In the genomic region with DNA sequence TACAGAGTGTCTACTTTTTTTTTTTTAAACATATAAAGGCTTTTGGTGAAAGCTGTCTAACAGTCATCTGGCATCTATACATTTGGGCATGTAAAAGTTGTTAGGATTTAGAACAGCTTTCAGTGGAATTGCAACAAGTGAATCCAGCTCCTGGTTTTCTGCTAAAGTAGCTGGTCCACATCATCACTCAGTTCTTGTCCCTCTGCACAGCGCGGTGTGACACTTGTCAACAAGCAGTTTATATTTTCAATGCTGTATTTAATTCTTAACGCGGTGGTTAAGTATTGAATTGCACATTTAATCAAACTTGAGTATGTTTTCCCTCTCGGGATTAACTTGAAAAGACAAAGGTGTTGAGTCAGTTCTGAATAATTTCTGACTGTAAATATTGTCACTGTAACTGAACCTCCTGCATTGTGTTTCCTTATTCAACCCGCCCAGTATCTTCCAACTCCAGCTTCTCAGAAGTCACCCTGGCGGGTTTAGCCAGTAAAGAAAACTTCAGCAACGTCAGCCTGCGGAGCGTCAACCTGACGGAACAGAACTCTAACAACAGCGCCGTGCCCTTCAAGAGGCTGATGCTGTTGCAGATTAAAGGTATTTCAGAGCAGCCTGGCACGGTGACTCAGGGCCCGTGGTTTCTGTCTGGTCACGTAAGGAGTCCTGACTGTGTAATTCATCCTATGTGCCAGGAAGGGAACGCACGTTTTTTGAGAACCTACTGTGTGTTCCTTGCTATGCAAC, we compare ENCODE assay signal across 8 cellular contexts.
DNase-seq lines count a peak whose midpoint lies in the region; ATAC-seq and TF ChIP-seq lines count a peak whose summit lies in the region.
"Not testable (repeated sequence)": the region's sequence is repeated elsewhere in the genome, so short reads cannot be mapped to it uniquely, and the experiment has no call there.

No MANE protein-coding gene starts in this region.

- peak; percentile 95 for ATAC-seq in T-helper 17 cell

- H3K27ac Mint-ChIP-seq in CD4-positive, alpha-beta memory T cell = peak overlapping the region; percentile 70 to 93 (median 87)
- peak overlapping the region; percentile 96 for H3K27ac Mint-ChIP-seq in T-helper 17 cell
- peak overlapping the region; percentile 92 for H3K27ac Mint-ChIP-seq in activated naive CD4-positive, alpha-beta T cell treated with anti-CD3 and anti-CD28 coated beads, Interleukin-2, amount 50 U/mL, for 24 hours

- peaks cover 34 to 59% (median 47%) of the 10 kb centered on the region in 4 donors for H3K4me1 Mint-ChIP-seq in CD4-positive, alpha-beta memory T cell
- H3K4me1 Mint-ChIP-seq in T-helper 17 cell = peaks cover 39% of the 10 kb centered on the region
- H3K4me1 Mint-ChIP-seq in activated naive CD4-positive, alpha-beta T cell treated with anti-CD3 and anti-CD28 coated beads, Interleukin-2, amount 50 U/mL, for 24 hours = peaks cover 58% of the 10 kb centered on the region

- DNase-seq in CD4-positive, alpha-beta memory T cell = peak; percentile 50 to 80 (median 52)
- DNase-seq in LoVo (ENCODE audit: low spot score) = peak; percentile 46
- DNase-seq in T-helper 17 cell = peak in 2 of 3 donors; percentile 28 to 43
- peak; percentile 47 to 69 for DNase-seq in activated CD8-positive, alpha-beta memory T cell treated with anti-CD3 and anti-CD28 coated beads for 4 hours (ENCODE audit: low read depth in 2 of 2)
- not testable (repeated sequence) for DNase-seq in esophagus squamous epithelium (lab: John Stamatoyannopoulos, UW)
- peak; percentile 73 for DNase-seq in osteoblast (ENCODE audit: insufficient read length, low spot score, missing footprints)
- DNase-seq in stimulated activated CD8-positive, alpha-beta memory T cell treated with anti-CD3 and anti-CD28 coated beads, Interleukin-12 subunit alpha, Interleukin-12 subunit beta, amount 100 ng/mL, for 4 hours (ENCODE audit: low read depth) = peak; percentile 51

- peak overlapping the region; percentile 54 for H2AFZ ChIP-seq in osteoblast (ENCODE audit: low read length)

- H3K4me2 ChIP-seq in osteoblast (ENCODE audit: insufficient read depth, low read length) = peak overlapping the region; percentile 58

- H3K4me1 ChIP-seq in CD4-positive, alpha-beta memory T cell (ENCODE audit: insufficient read depth, low read length) = peaks cover 54% of the 10 kb centered on the region
- H3K4me1 ChIP-seq in esophagus squamous epithelium (peaks cover 0 to 11% (median 0%) of the 10 kb centered on the region in 3 donors), osteoblast (ENCODE audit: insufficient read depth, low read length) (peaks cover 27% of the 10 kb centered on the region)

- peak overlapping the region; percentile 59 to 90 (median 78) for H3K4me3 Mint-ChIP-seq in CD4-positive, alpha-beta memory T cell
- H3K4me3 Mint-ChIP-seq in T-helper 17 cell = peak overlapping the region; percentile 68
- peak overlapping the region; percentile 75 for H3K4me3 Mint-ChIP-seq in activated naive CD4-positive, alpha-beta T cell treated with anti-CD3 and anti-CD28 coated beads, Interleukin-2, amount 50 U/mL, for 24 hours

- not testable (repeated sequence) for H3K9me3 Mint-ChIP-seq in CD4-positive, alpha-beta memory T cell; activated naive CD4-positive, alpha-beta T cell treated with anti-CD3 and anti-CD28 coated beads, Interleukin-2, amount 50 U/mL, for 24 hours

- 28 to 57% methylated on average over 18 of the region's 18 CpGs for WGBS in esophagus squamous epithelium, 2 donors

- not testable (repeated sequence) for H3K27me3 Mint-ChIP-seq in CD4-positive, alpha-beta memory T cell; T-helper 17 cell; activated naive CD4-positive, alpha-beta T cell treated with anti-CD3 and anti-CD28 coated beads, Interleukin-2, amount 50 U/mL, for 24 hours

- not testable (repeated sequence) for H3K36me3 ChIP-seq in CD4-positive, alpha-beta memory T cell (ENCODE audit: insufficient read depth, low read length); esophagus squamous epithelium; osteoblast (ENCODE audit: insufficient read depth, low read length)

- H3K9me3 ChIP-seq in CD4-positive, alpha-beta memory T cell (ENCODE audit: control insufficient read depth in 1 of 2, low read length in 2 of 2); T-helper 17 cell (ENCODE audit: control insufficient read depth, low read length, poor library complexity, severe bottlenecking); esophagus squamous epithelium; osteoblast (ENCODE audit: low read depth, low read length): not testable (repeated sequence)

- not testable (repeated sequence) for H3K27ac ChIP-seq in CD4-positive, alpha-beta memory T cell (ENCODE audit: low read depth, low read length)
- peak overlapping the region; percentile 38 to 63 (median 50) for H3K27ac ChIP-seq in esophagus squamous epithelium
- H3K27ac ChIP-seq in osteoblast (ENCODE audit: low read depth, low read length) = peak overlapping the region; percentile 60

- not testable (repeated sequence) for H3K27me3 ChIP-seq in CD4-positive, alpha-beta memory T cell (ENCODE audit: insufficient read depth, low read length); esophagus squamous epithelium; osteoblast (ENCODE audit: insufficient read depth, low read length)

- CTCF ChIA-PET in CD4-positive, alpha-beta memory T cell (lab: Charles Lee; ENCODE audit: partially characterized antibody) = interaction anchor here (1.1 to 15.1 kb wide), 6 partner anchors 9 to 1234 kb away, joined by 3 to 279 read pairs (median 6); no protein-coding TSS in a partner anchor

- peak overlapping the region in 1 of 2 donors; percentile 24 for H3K4me3 ChIP-seq in CD4-positive, alpha-beta memory T cell (ENCODE audit: low read length in 2 of 2)
- not testable (repeated sequence) for H3K4me3 ChIP-seq in esophagus squamous epithelium; osteoblast (ENCODE audit: insufficient read depth, low read length)

- TF ChIP-seq POLR2A in esophagus squamous epithelium (IDR thresholded peaks at IDR 0.05) = not testable (repeated sequence)

- H4K20me1 ChIP-seq in osteoblast (ENCODE audit: insufficient read depth, low read length) = not testable (repeated sequence)

- intact Hi-C loops in CD4-positive, alpha-beta memory T cell (cut with micrococcal nuclease) = loop anchor here (1.0 kb wide), 1 partner anchor 10 kb away; no protein-coding TSS in a partner anchor
- intact Hi-C loops in esophagus squamous epithelium (cut with DNase I) = not testable (repeated sequence)

- not testable (repeated sequence) for H3K36me3 Mint-ChIP-seq in CD4-positive, alpha-beta memory T cell; T-helper 17 cell (ENCODE audit: low read depth); activated naive CD4-positive, alpha-beta T cell treated with anti-CD3 and anti-CD28 coated beads, Interleukin-2, amount 50 U/mL, for 24 hours

- TF ChIP-seq CTCF in esophagus squamous epithelium (IDR thresholded peaks at IDR 0.05) = peak in 1 of 6 experiments; percentile 19
- TF ChIP-seq CTCF in osteoblast (IDR thresholded peaks at IDR 0.05; ENCODE audit: extremely low read depth, low read depth, low read length) = not testable (repeated sequence)

- H3K79me2 ChIP-seq in osteoblast (ENCODE audit: insufficient read depth, low read length) = not testable (repeated sequence)

- POLR2A ChIA-PET in CD4-positive, alpha-beta memory T cell (lab: Charles Lee; ENCODE audit: partially characterized antibody) = interaction anchor here (3.1 kb wide), 1 partner anchor 10 kb away, joined by 18 read pairs; no protein-coding TSS in a partner anchor
